Comparison of ENCODE assay signal across 1 cellular context in the genomic region with DNA sequence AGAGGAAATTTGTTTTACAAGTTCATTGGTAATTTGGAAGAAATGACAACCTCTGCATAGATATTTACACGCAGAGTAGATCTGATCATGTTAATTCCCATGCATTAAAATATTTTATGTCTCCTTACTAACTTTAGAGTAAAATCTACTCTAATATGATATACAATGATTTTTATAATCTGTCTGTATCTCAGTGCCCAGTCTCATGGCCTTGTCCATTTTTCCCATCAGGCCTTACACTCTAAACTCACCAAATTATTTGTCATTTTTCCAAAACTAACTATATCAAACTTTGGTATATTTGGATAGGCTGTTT.
TF ChIP-seq lines count a peak whose summit lies in the region.

No MANE protein-coding gene starts in this region.

TF ChIP-seq in SK-N-SH treated with all-trans-retinoic acid at 6 μM for 48 hours, 23 proteins besides CTCF, POLR2A, EP300 and RAD21 (continued from another document):
- TF ChIP-seq, protein P1, sequence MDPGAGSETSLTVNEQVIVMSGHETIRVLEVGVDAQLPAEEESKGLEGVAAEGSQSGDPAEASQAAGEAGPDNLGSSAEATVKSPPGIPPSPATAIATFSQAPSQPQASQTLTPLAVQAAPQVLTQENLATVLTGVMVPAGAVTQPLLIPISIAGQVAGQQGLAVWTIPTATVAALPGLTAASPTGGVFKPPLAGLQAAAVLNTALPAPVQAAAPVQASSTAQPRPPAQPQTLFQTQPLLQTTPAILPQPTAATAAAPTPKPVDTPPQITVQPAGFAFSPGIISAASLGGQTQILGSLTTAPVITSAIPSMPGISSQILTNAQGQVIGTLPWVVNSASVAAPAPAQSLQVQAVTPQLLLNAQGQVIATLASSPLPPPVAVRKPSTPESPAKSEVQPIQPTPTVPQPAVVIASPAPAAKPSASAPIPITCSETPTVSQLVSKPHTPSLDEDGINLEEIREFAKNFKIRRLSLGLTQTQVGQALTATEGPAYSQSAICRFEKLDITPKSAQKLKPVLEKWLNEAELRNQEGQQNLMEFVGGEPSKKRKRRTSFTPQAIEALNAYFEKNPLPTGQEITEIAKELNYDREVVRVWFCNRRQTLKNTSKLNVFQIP (CRISPR knock-in tag; IDR thresholded peaks at IDR 0.05; ENCODE audit: borderline replicate concordance, low read depth): no peak
- TF ChIP-seq ZNF70 (CRISPR knock-in tag; IDR thresholded peaks at IDR 0.05): no peak
- no peak for TF ChIP-seq PATZ1 (CRISPR knock-in tag; IDR thresholded peaks at IDR 0.05; ENCODE audit: borderline replicate concordance)
- TF ChIP-seq CSRNP3 (CRISPR knock-in tag; IDR thresholded peaks at IDR 0.05): no peak
- TF ChIP-seq ISL1 (CRISPR knock-in tag; IDR thresholded peaks at IDR 0.05): no peak
- TF ChIP-seq ZFP30 (CRISPR knock-in tag; IDR thresholded peaks at IDR 0.05): no peak
